8 cellular contexts compared by ENCODE assay signal in genomic region chr22:17638182-17638431, GRCh38. TPM values are rescaled to one million over a fixed set of nuclear protein-coding genes. Genes with fewer than 3 reads are reported as not detected.
DNase-seq lines count a peak whose midpoint lies in the region; ATAC-seq, FAIRE-seq and TF ChIP-seq lines count a peak whose summit lies in the region.

No MANE protein-coding gene starts in this region.

- no peak for TF ChIP-seq POLR2A in IMR-90 (IDR thresholded peaks at IDR 0.05; ENCODE audit: low read depth, low read length)

- peak overlapping the region; percentile 99 for H3K4ac ChIP-seq in IMR-90 (ENCODE audit: low read depth, low read length)

- POLR2A ChIA-PET in IMR-90 (lab: Charles Lee; ENCODE audit: unreplicated experiment), result no interaction called here

- WGBS in IMR-90 (ENCODE audit: extremely low coverage in 2 of 2, insufficient read length in 1 of 2), 2 experiments, result 0% methylated on average over 4 of the region's 10 CpGs; no CpG with 5 or more reads in 1 of the 2 experiments

- H3K18ac ChIP-seq in IMR-90 (ENCODE audit: low read depth, low read length), result peak overlapping the region; percentile 92

- peak overlapping the region; percentile 3; the same call in 1 of the 2 replicates for H2BK20ac ChIP-seq in IMR-90 (ENCODE audit: low read depth, low read length)

- peak overlapping the region; percentile 78 for H2BK120ac ChIP-seq in IMR-90 (ENCODE audit: low read depth, low read length)

- H2BK15ac ChIP-seq in IMR-90 (ENCODE audit: low read depth, low read length), result peak overlapping the region; percentile 83; the same call in 2 of the 3 replicates

- peak overlapping the region; percentile 94 for H3K27ac ChIP-seq in IMR-90 (ENCODE audit: insufficient read depth, low read length)
- H3K27ac ChIP-seq in kidney (ENCODE audit: low read depth in 2 of 2, low read length in 2 of 2), result peak overlapping the region; percentile 97 to 99
- peak overlapping the region; percentile 95 for H3K27ac ChIP-seq in substantia nigra (ENCODE audit: low read depth, low read length, poor library complexity, severe bottlenecking)

- peak; percentile 32; the same call in 1 of the 2 replicates for TF ChIP-seq RAD21 in IMR-90 (IDR thresholded peaks at IDR 0.05; ENCODE audit: low read length)

- in situ Hi-C loops in IMR-90 (cut with MboI; ENCODE audit: low sequenced_read_pairs), result loop anchor here (5.0 kb wide), 1 partner anchor 49 kb away; no protein-coding TSS in a partner anchor
- in situ Hi-C loops in astrocyte of the cerebellum (cut with HindIII; ENCODE audit: low sequenced_read_pairs), result no loop called here

- H2AK9ac ChIP-seq in IMR-90 (replicated peaks; ENCODE audit: low read depth, low read length, poor library complexity), result peak overlapping the region; percentile 95

- H3K9me3 ChIP-seq in IMR-90 (ENCODE audit: control insufficient read depth, insufficient read depth, low read length), result no peaks in the 10 kb centered on the region
- H3K9me3 ChIP-seq in kidney (ENCODE audit: control insufficient read depth in 1 of 2, low read length in 2 of 2), result no peaks in the 10 kb centered on the region

- H3K4me2 ChIP-seq in IMR-90 (ENCODE audit: low read depth, low read length), result peak overlapping the region; percentile 93

- intact Hi-C loops in IMR-90 (cut with micrococcal nuclease), result loop anchor here (2.0 to 5.0 kb wide), 3 partner anchors 74 to 89 kb away; partner anchors contain the start of gene SLC25A18
- intact Hi-C loops in kidney (cut with DNase I), result no loop called here

- peak overlapping the region; percentile 97 for H2AFZ ChIP-seq in IMR-90 (replicated peaks; ENCODE audit: low read length, poor library complexity)

- H3K4me3 ChIP-seq in IMR-90 (ENCODE audit: insufficient read depth, low read depth, low read length), result peak overlapping the region; percentile 69
- peak overlapping the region; percentile 90 for H3K4me3 ChIP-seq in astrocyte of the cerebellum (ENCODE audit: low read depth, low read length)
- peak overlapping the region; percentile 95 for H3K4me3 ChIP-seq in kidney (ENCODE audit: low read length in 2 of 2)

- TF ChIP-seq CTCF in IMR-90 (conservative IDR thresholded peaks at IDR 0.05; ENCODE audit: low read depth, low read length), result 0 out of 2 replicates have a peak, but pooled peaks have one; percentile 19
- peak; percentile 7 for TF ChIP-seq CTCF in astrocyte of the cerebellum (IDR thresholded peaks at IDR 0.05; ENCODE audit: low read depth, low read length, missing control alignments)
- no peak for TF ChIP-seq CTCF in kidney (IDR thresholded peaks at IDR 0.05; ENCODE audit: borderline replicate concordance, extremely low read depth, insufficient read depth)

- H3K23ac ChIP-seq in IMR-90 (ENCODE audit: low read depth, low read length), result peak overlapping the region; percentile 99

- peak overlapping the region; percentile 96 for H2BK5ac ChIP-seq in IMR-90 (ENCODE audit: low read depth, low read length, poor library complexity, severe bottlenecking)

- CTCF ChIA-PET in IMR-90 (lab: Yijun Ruan, JAX), result no interaction called here

- H3K27me3 ChIP-seq in IMR-90 (ENCODE audit: control insufficient read depth, insufficient read depth, low read length), result no peaks in the 10 kb centered on the region

- DNase-seq in DMS53 (lab: John Stamatoyannopoulos, UW) (peak; percentile 95), DMS53 treated with DMSO at 0.1 percent for 48 hours (lab: John Stamatoyannopoulos, UW; ENCODE audit: unreplicated experiment) (no peak), IMR-90 (no peak), astrocyte of the cerebellum (ENCODE audit: low read depth) (no peak), kidney (no peak), substantia nigra (lab: John Stamatoyannopoulos, UW) (peak in 8 of 49 donors; percentile 27 to 63 (median 49)), 8988T (no peak)

- H3K14ac ChIP-seq in IMR-90 (replicated peaks; ENCODE audit: low read depth, low read length), result peak overlapping the region; percentile 97

- H3K9me1 ChIP-seq in IMR-90 (ENCODE audit: insufficient read depth, low read length), result no peaks in the 10 kb centered on the region; the same call in 1 of the 2 replicates

- H3K9ac ChIP-seq in IMR-90 (ENCODE audit: low read depth, low read length) (peak overlapping the region; percentile 97), kidney (ENCODE audit: low read length in 2 of 2) (peak overlapping the region; percentile 85 to 100)

- dilution Hi-C loops in IMR-90 (cut with HindIII; ENCODE audit: low sequenced_read_pairs, unreplicated experiment), result no loop called here

- H3K4me1 ChIP-seq in IMR-90 (ENCODE audit: control insufficient read depth, insufficient read depth, low read length), result peaks cover 2% of the 10 kb centered on the region
- H3K4me1 ChIP-seq in kidney (ENCODE audit: control insufficient read depth in 1 of 2, insufficient read depth in 1 of 2, low read depth in 1 of 2, low read length in 2 of 2), result peaks cover 0 to 8% of the 10 kb centered on the region in 2 donors

- H3K36me3 ChIP-seq in IMR-90 (ENCODE audit: control insufficient read depth, insufficient read depth, low read length), result no peaks in the 10 kb centered on the region
- H3K36me3 ChIP-seq in kidney (ENCODE audit: control insufficient read depth in 1 of 2, insufficient read depth in 2 of 2, low read length in 2 of 2), result no peaks in the 10 kb centered on the region

- ATAC-seq in GM21390 (IDR thresholded peaks at IDR 0.05; ENCODE audit: unreplicated experiment), result peak; percentile 22
- ATAC-seq in IMR-90 (ENCODE audit: low read depth), result peak; percentile 44

- no peaks in the 10 kb centered on the region for H4K20me1 ChIP-seq in IMR-90 (ENCODE audit: insufficient read depth, low read length)

- no TSS peak for BruUV-seq in IMR-90 (replicated peaks; lab: Mats Ljungman, UMichigan)

- peak overlapping the region; percentile 92 for H3K56ac ChIP-seq in IMR-90 (ENCODE audit: extremely low read depth, insufficient read depth, low read length)

- H4K8ac ChIP-seq in IMR-90 (ENCODE audit: low read depth in 2 of 2, low read length in 2 of 2), result peak overlapping the region; percentile 94 to 100

- H4K91ac ChIP-seq in IMR-90 (ENCODE audit: insufficient read depth, low read depth, low read length), result peak overlapping the region; percentile 97

- no peak for FAIRE-seq in kidney (lab: Jason Lieb, UNC)

- H3K79me1 ChIP-seq in IMR-90 (ENCODE audit: low read depth in 1 of 2, low read length in 2 of 2), result peaks cover 8 to 51% of the 10 kb centered on the region in 2 experiments

- H2AK5ac ChIP-seq in IMR-90 (ENCODE audit: low read depth, low read length), result peak overlapping the region; percentile 99

- H4K5ac ChIP-seq in IMR-90 (ENCODE audit: low read depth, low read length), result peak overlapping the region; percentile 97

TF ChIP-seq in IMR-90, 13 proteins besides CTCF, POLR2A, EP300 and RAD21:
- no peak for TF ChIP-seq CHD1 (IDR thresholded peaks at IDR 0.05; ENCODE audit: low read depth, low read length)
- TF ChIP-seq MXI1 (IDR thresholded peaks at IDR 0.05; ENCODE audit: borderline replicate concordance, low read depth, low read length), result no peak
- TF ChIP-seq CEBPB (IDR thresholded peaks at IDR 0.05; ENCODE audit: low read depth, low read length), result no peak
- no peak for TF ChIP-seq RCOR1 (IDR thresholded peaks at IDR 0.05; ENCODE audit: insufficient replicate concordance, low read length)
- TF ChIP-seq FOS (IDR thresholded peaks at IDR 0.05; ENCODE audit: low read depth, low read length), result no peak
- no peak for TF ChIP-seq BHLHE40 (IDR thresholded peaks at IDR 0.05; ENCODE audit: low read depth, low read length)
- TF ChIP-seq SMC3 (IDR thresholded peaks at IDR 0.05; ENCODE audit: low read depth, low read length), result no peak
- TF ChIP-seq ELK1 (IDR thresholded peaks at IDR 0.05; ENCODE audit: borderline replicate concordance, low read depth, low read length), result no peak
- TF ChIP-seq RFX5 (IDR thresholded peaks at IDR 0.05; ENCODE audit: low read depth, low read length), result no peak
- TF ChIP-seq USF2 (IDR thresholded peaks at IDR 0.05; ENCODE audit: low read depth, low read length), result no peak

RNA-seq across cellular contexts. Expression of gene BCL2L13, which starts 0.5 kb away (rescaled TPM):
- total RNA-seq in IMR-90 (2012; rRNA removed) (77.5 and 86.7 TPM in 2 replicates), kidney (50.5 TPM)
- polyA plus RNA-seq in IMR-90 (2012; rRNA removed) (39.6 and 42.6 TPM in 2 replicates), kidney (ENCODE audit: insufficient read depth, low read depth, low replicate concordance) (43.8 TPM)
- 29.4 and 36.3 TPM in 2 replicates for polyA plus RNA-seq in IMR-90 (2012; cell fraction: cytosol; rRNA removed)
- polyA plus RNA-seq in IMR-90 (2012; cell fraction: nucleus; rRNA removed; ENCODE audit: low replicate concordance), result 15.2 and 32.7 TPM in 2 replicates

RNA-seq across cellular contexts. Expression of gene ATP6V1E1, which starts 9.6 kb away (rescaled TPM):
- total RNA-seq in IMR-90 (2012; rRNA removed) (144 and 151 TPM in 2 replicates), kidney (138 TPM)
- polyA plus RNA-seq in IMR-90 (2012; rRNA removed) (123 and 148 TPM in 2 replicates), kidney (ENCODE audit: insufficient read depth, low read depth, low replicate concordance) (443 TPM)
- polyA plus RNA-seq in IMR-90 (2012; cell fraction: cytosol; rRNA removed), result 46.0 and 80.4 TPM in 2 replicates
- 14.4 and 72.5 TPM in 2 replicates for polyA plus RNA-seq in IMR-90 (2012; cell fraction: nucleus; rRNA removed; ENCODE audit: low replicate concordance)
